26 cellular contexts compared by ENCODE assay signal in genomic region chr5:138961221-138961620, GRCh38.
DNase-seq lines count a peak whose midpoint lies in the region; FAIRE-seq and TF ChIP-seq lines count a peak whose summit lies in the region.
"Had no signal": no experiment of that assay in that cellular context is flagged by ENCODE, and none has a peak within 500 bp of the region (broad histone marks: within the 10 kb centered on the region; RNA-seq: fewer than 3 reads in every experiment).

No MANE protein-coding gene starts in this region.

- TF ChIP-seq CTCF in astrocyte (IDR thresholded peaks at IDR 0.05; ENCODE audit: insufficient read depth, low read depth, low read length), result no peak
- no peak for TF ChIP-seq CTCF in neural progenitor cell (IDR thresholded peaks at IDR 0.05)
- TF ChIP-seq CTCF in D721Med (IDR thresholded peaks at IDR 0.05; ENCODE audit: insufficient read depth, missing control alignments), result no peak

- H3K36me3 ChIP-seq in astrocyte (ENCODE audit: insufficient read depth, low read length), result no peaks in the 10 kb centered on the region
- no peaks in the 10 kb centered on the region for H3K36me3 ChIP-seq in neural progenitor cell
- H3K36me3 ChIP-seq in Karpas-422 (ENCODE audit: insufficient read depth, low read length), result no peaks in the 10 kb centered on the region
- H3K36me3 ChIP-seq: cardiac muscle cell, right atrium auricular region had no signal

- H3K4me1 Mint-ChIP-seq in astrocyte (ENCODE audit: low read depth, unreplicated experiment) (peaks cover 36% of the 10 kb centered on the region), neural progenitor cell (peaks cover 58% of the 10 kb centered on the region)
- H3K4me1 Mint-ChIP-seq: activated naive CD8-positive, alpha-beta T cell treated with anti-CD3 and anti-CD28 coated beads for 36 hours had no signal

- H3K9ac ChIP-seq in astrocyte (ENCODE audit: low read length), result no peak overlapping the region
- H3K9ac ChIP-seq in neural progenitor cell, result no peak overlapping the region
- no peak overlapping the region for H3K9ac ChIP-seq in Karpas-422 (ENCODE audit: low read length)

- H3K27ac ChIP-seq in astrocyte (ENCODE audit: low read depth, low read length) (no peak overlapping the region), neural progenitor cell (no peak overlapping the region), Karpas-422 (ENCODE audit: low read length) (no peak overlapping the region)
- H3K27ac ChIP-seq: cardiac muscle cell, coronary artery, PC-9, right atrium auricular region had no signal

- no peak overlapping the region for H3K4me3 ChIP-seq in astrocyte (ENCODE audit: insufficient read depth, low read depth, low read length)
- H3K4me3 ChIP-seq in neural progenitor cell, result no peak overlapping the region
- no peak overlapping the region for H3K4me3 ChIP-seq in Karpas-422 (ENCODE audit: low read length)
- H3K4me3 ChIP-seq: cardiac muscle cell, coronary artery, GM12878, PC-9, right atrium auricular region, smooth muscle cell, upper lobe of left lung had no signal

- H3K27me3 Mint-ChIP-seq in astrocyte (ENCODE audit: low read depth, unreplicated experiment) (no peaks in the 10 kb centered on the region), neural progenitor cell (ENCODE audit: insufficient read depth, low read depth) (peaks cover 12% of the 10 kb centered on the region)
- H3K27me3 Mint-ChIP-seq: activated naive CD8-positive, alpha-beta T cell treated with anti-CD3 and anti-CD28 coated beads for 36 hours; memory B cell had no signal

- no peak overlapping the region for H2AFZ ChIP-seq in astrocyte (ENCODE audit: low read depth, low read length)
- no peak overlapping the region for H2AFZ ChIP-seq in neural progenitor cell (replicated peaks)
- H2AFZ ChIP-seq in Karpas-422 (ENCODE audit: low read length), result no peak overlapping the region
- H2AFZ ChIP-seq: PC-9 had no signal

- no peaks in the 10 kb centered on the region for H3K79me2 ChIP-seq in astrocyte (ENCODE audit: insufficient read depth, low read length)
- H3K79me2 ChIP-seq in neural progenitor cell (ENCODE audit: low read depth), result no peaks in the 10 kb centered on the region
- no peaks in the 10 kb centered on the region for H3K79me2 ChIP-seq in Karpas-422 (ENCODE audit: low read length)

- peaks cover 51% of the 10 kb centered on the region for H3F3A ChIP-seq in neural progenitor cell (ENCODE audit: low read depth)

- H3K4me1 ChIP-seq in astrocyte (ENCODE audit: insufficient read depth, low read length) (no peaks in the 10 kb centered on the region), neural progenitor cell (peaks cover 50% of the 10 kb centered on the region), Karpas-422 (ENCODE audit: low read length) (no peaks in the 10 kb centered on the region)

- DNase-seq in NCI-H2171 treated with DMSO at 0.1 percent for 48 hours (lab: John Stamatoyannopoulos, UW) (peak; percentile 82), NCI-H2171 (lab: John Stamatoyannopoulos, UW) (no peak), NCI-H345 (lab: John Stamatoyannopoulos, UW) (peak; percentile 42), astrocyte (ENCODE audit: low read depth) (no peak), neural progenitor cell (ENCODE audit: low spot score) (no peak), NCI-H774 (lab: John Stamatoyannopoulos, UW) (no peak), Karpas-422 (no peak), D721Med (ENCODE audit: insufficient read length, low spot score) (no peak)
- DNase-seq: activated CD8-positive, alpha-beta T cell treated with anti-CD3 and anti-CD28 coated beads, Interleukin-2, amount 10 ng/mL, durations not matched to agents 7 days and 5 days; activated naive CD8-positive, alpha-beta T cell treated with anti-CD3 and anti-CD28 coated beads for 36 hours; aorta; effector memory CD4-positive, alpha-beta T cell; Kasumi-1; NCI-H1436 treated with DMSO at 0.1 percent for 48 hours; PC-9; stimulated activated naive CD4-positive, alpha-beta T cell; T-helper 2 cell had no signal

- peak overlapping the region; percentile 20 for H3K27ac Mint-ChIP-seq in astrocyte (ENCODE audit: unreplicated experiment)
- peak overlapping the region; percentile 7 for H3K27ac Mint-ChIP-seq in neural progenitor cell
- H3K27ac Mint-ChIP-seq: activated CD8-positive, alpha-beta T cell treated with anti-CD3 and anti-CD28 coated beads, Interleukin-2, amount 10 ng/mL, durations not matched to agents 7 days and 5 days; activated naive CD8-positive, alpha-beta T cell treated with anti-CD3 and anti-CD28 coated beads for 36 hours; memory B cell had no signal

- H3K36me3 Mint-ChIP-seq in astrocyte (ENCODE audit: low read depth, unreplicated experiment) (peaks cover 3% of the 10 kb centered on the region), neural progenitor cell (no peaks in the 10 kb centered on the region)
- H3K36me3 Mint-ChIP-seq: activated naive CD8-positive, alpha-beta T cell treated with anti-CD3 and anti-CD28 coated beads for 36 hours had no signal

- no peaks in the 10 kb centered on the region for H3K9me2 ChIP-seq in Karpas-422 (replicated peaks; ENCODE audit: insufficient read depth, low read length)

- H4K20me1 ChIP-seq in astrocyte (ENCODE audit: insufficient read depth, low read length), result no peaks in the 10 kb centered on the region
- peaks cover 34% of the 10 kb centered on the region for H4K20me1 ChIP-seq in neural progenitor cell (ENCODE audit: low read depth)
- H4K20me1 ChIP-seq in Karpas-422 (ENCODE audit: insufficient read depth, low read depth, low read length), result peaks cover 9% of the 10 kb centered on the region; the same call in 1 of the 2 replicates

- H3K9me3 ChIP-seq in astrocyte (ENCODE audit: insufficient read depth, low read depth, low read length) (no peaks in the 10 kb centered on the region), neural progenitor cell (ENCODE audit: low read depth) (no peaks in the 10 kb centered on the region), Karpas-422 (ENCODE audit: low read length) (no peaks in the 10 kb centered on the region)
- H3K9me3 ChIP-seq: right atrium auricular region, upper lobe of left lung had no signal

- no peaks in the 10 kb centered on the region for H3K27me3 ChIP-seq in astrocyte (ENCODE audit: insufficient read depth, low read length)
- H3K27me3 ChIP-seq in neural progenitor cell, result peaks cover 4% of the 10 kb centered on the region
- no peaks in the 10 kb centered on the region for H3K27me3 ChIP-seq in Karpas-422 (ENCODE audit: low read length)
- H3K27me3 ChIP-seq: cardiac muscle cell, right atrium auricular region, upper lobe of left lung had no signal

- H3K4me2 ChIP-seq in astrocyte (ENCODE audit: low read length), result no peak overlapping the region
- H3K4me2 ChIP-seq in neural progenitor cell, result peak overlapping the region; percentile 36
- H3K4me2 ChIP-seq in Karpas-422 (ENCODE audit: low read depth, low read length, poor library complexity, severe bottlenecking), result no peak overlapping the region
- H3K4me2 ChIP-seq: PC-9, smooth muscle cell had no signal

- FAIRE-seq in astrocyte (lab: Jason Lieb, UNC), result no peak
- FAIRE-seq in D721Med (lab: Jason Lieb, UNC), result no peak
- FAIRE-seq: A204.1, GM12878, H1 had no signal

- H3K9me3 Mint-ChIP-seq in astrocyte (ENCODE audit: unreplicated experiment) (no peaks in the 10 kb centered on the region), neural progenitor cell (no peaks in the 10 kb centered on the region)
- H3K9me3 Mint-ChIP-seq: activated naive CD8-positive, alpha-beta T cell treated with anti-CD3 and anti-CD28 coated beads for 36 hours; memory B cell had no signal

- no peak overlapping the region for H3K4me3 Mint-ChIP-seq in astrocyte (ENCODE audit: unreplicated experiment)
- no peak overlapping the region for H3K4me3 Mint-ChIP-seq in neural progenitor cell
- H3K4me3 Mint-ChIP-seq: activated CD8-positive, alpha-beta T cell treated with anti-CD3 and anti-CD28 coated beads, Interleukin-2, amount 10 ng/mL, durations not matched to agents 7 days and 5 days; activated naive CD8-positive, alpha-beta T cell treated with anti-CD3 and anti-CD28 coated beads for 36 hours; memory B cell had no signal

Comparison
In these comparisons a context has a peak if more than half of its experiments do, and no peak if none do; other contexts are left out.
1. DNase-seq: peak in NCI-H2171 treated with DMSO at 0.1 percent for 48 hours (single experiment) and NCI-H345 (single experiment); none in NCI-H2171 (single experiment), astrocyte (single experiment), neural progenitor cell (single experiment), NCI-H774 (single experiment), Karpas-422 (single experiment) and D721Med (single experiment).